24 cellular contexts compared by ENCODE assay signal in genomic region chr1:89950703-89951102, GRCh38.
"Had no signal": no experiment of that assay in that cellular context is flagged by ENCODE, and none has a peak within 500 bp of the region (broad histone marks: within the 10 kb centered on the region; RNA-seq: fewer than 3 reads in every experiment).

No MANE protein-coding gene starts in this region.

- ATAC-seq: activated CD4-positive, CD25-positive, alpha-beta regulatory T cell treated with anti-CD3 and anti-CD28 coated beads, Interleukin-2, amount 50 U/mL, for 24 hours; foreskin keratinocyte; heart right ventricle; natural killer cell treated with Interleukin-12 subunit alpha and Interleukin-12 subunit beta and Interleukin-15 and Interleukin-18, amount 100 ng/mL, for 72 hours; stimulated activated naive CD8-positive, alpha-beta T cell treated with anti-CD3 and anti-CD28 coated beads, Interleukin-15, Interleukin-2, amounts not matched to agents 100 U/mL and 50 U/mL, for 24 hours had no signal

- H3K4me1 ChIP-seq: esophagus muscularis mucosa, right atrium auricular region, upper lobe of left lung had no signal

- H3K36me3 ChIP-seq: esophagus muscularis mucosa, heart right ventricle, left ventricle myocardium inferior, right atrium auricular region, spleen, thoracic aorta, upper lobe of left lung had no signal

- H3K4me3 ChIP-seq: esophagus muscularis mucosa, heart right ventricle, left ventricle myocardium inferior, lung, mucosa of descending colon, right atrium auricular region, spleen, thoracic aorta, upper lobe of left lung had no signal

- H3K27me3 ChIP-seq: esophagus muscularis mucosa, foreskin keratinocyte, heart right ventricle, right atrium auricular region, spleen, upper lobe of left lung had no signal

- DNase-seq: activated CD4-positive, alpha-beta memory T cell treated with anti-CD3 and anti-CD28 coated beads, Interleukin-2, amount 10 ng/mL, durations not matched to agents 7 days and 5 days; activated CD4-positive, alpha-beta T cell treated with anti-CD3 and anti-CD28 coated beads, Interleukin-2, amount 10 ng/mL, durations not matched to agents 7 days and 5 days; activated CD8-positive, alpha-beta memory T cell treated with anti-CD3 and anti-CD28 coated beads, Interleukin-2, amount 50 U/mL, for 48 hours; activated naive CD4-positive, alpha-beta T cell; activated T-cell treated with anti-CD3 and anti-CD28 coated beads, Interleukin-2, amount 50 U/mL, for 24 hours; anterior cingulate cortex; dermis blood vessel endothelial cell; effector CD4-positive, alpha-beta T cell; foreskin keratinocyte; heart right ventricle; left ventricle myocardium inferior; mucosa of descending colon; spleen; stimulated activated CD4-positive, alpha-beta T cell treated with anti-CD3 and anti-CD28 coated beads, Interleukin-2, amount 100 ng/mL, for 48 hours; stimulated activated naive CD8-positive, alpha-beta T cell treated with anti-CD3 and anti-CD28 coated beads, Interleukin-15, Interleukin-2, amounts not matched to agents 100 U/mL and 50 U/mL, for 24 hours; T-helper 9 cell; upper lobe of left lung had no signal

- H3K27ac ChIP-seq: esophagus muscularis mucosa, foreskin keratinocyte, heart right ventricle, left ventricle myocardium inferior, right atrium auricular region, spleen, thoracic aorta, upper lobe of left lung, VCaP had no signal

- H3K9me3 ChIP-seq: esophagus muscularis mucosa, heart right ventricle, left ventricle myocardium inferior, mucosa of descending colon, right atrium auricular region, spleen, thoracic aorta, upper lobe of left lung had no signal
